Comparison of ENCODE assay signal across 1 cellular context in genomic region chr1:53025034-53025777, GRCh38.
A peak's percentile ranks its signal among the peaks of the same experiment; 100 is the strongest.
TF ChIP-seq lines count a peak whose summit lies in the region.

No MANE protein-coding gene starts in this region.

TF ChIP-seq in HepG2, 621 proteins besides CTCF, POLR2A, EP300 and RAD21 (continued from another document and continues in another):
- TF ChIP-seq ZNF691 (CRISPR knock-in tag; IDR thresholded peaks at IDR 0.05; ENCODE audit: borderline replicate concordance, low read depth) (no peak), HOXD1 (CRISPR knock-in tag; IDR thresholded peaks at IDR 0.05) (no peak), TIGD3 (CRISPR knock-in tag; IDR thresholded peaks at IDR 0.05; ENCODE audit: borderline replicate concordance) (no peak), ZNF878 (CRISPR knock-in tag; IDR thresholded peaks at IDR 0.05) (no peak), ZNF263 (CRISPR knock-in tag; IDR thresholded peaks at IDR 0.05) (no peak), ZNF512 (CRISPR knock-in tag; IDR thresholded peaks at IDR 0.05) (no peak), CHCHD3 (CRISPR knock-in tag; IDR thresholded peaks at IDR 0.05) (no peak), USF2 (IDR thresholded peaks at IDR 0.05; ENCODE audit: low read depth, low read length) (no peak), USF2 (CRISPR knock-in tag; IDR thresholded peaks at IDR 0.05; ENCODE audit: borderline replicate concordance) (no peak), HNF4A (CRISPR knock-in tag; IDR thresholded peaks at IDR 0.05) (peak; percentile 91), PRPF4 (IDR thresholded peaks at IDR 0.05; ENCODE audit: low read depth, low read length, poor library complexity, severe bottlenecking) (no peak), ZNF644 (CRISPR knock-in tag; IDR thresholded peaks at IDR 0.05; ENCODE audit: low read depth) (peak; percentile 90), ZFP82 (CRISPR knock-in tag; IDR thresholded peaks at IDR 0.05; ENCODE audit: borderline replicate concordance) (no peak), ZMYM2 (CRISPR knock-in tag; IDR thresholded peaks at IDR 0.05) (no peak), ZNF772 (CRISPR knock-in tag; IDR thresholded peaks at IDR 0.05) (0 out of 2 replicates have a peak, but pooled peaks have one; percentile 27), ZNF678 (CRISPR knock-in tag; IDR thresholded peaks at IDR 0.05) (no peak), ZNF552 (CRISPR knock-in tag; IDR thresholded peaks at IDR 0.05; ENCODE audit: borderline replicate concordance) (no peak), KDM3A (CRISPR knock-in tag; IDR thresholded peaks at IDR 0.05; ENCODE audit: low read depth) (0 out of 2 replicates have a peak, but pooled peaks have one; percentile 46), SMC3 (IDR thresholded peaks at IDR 0.05; ENCODE audit: low read length) (no peak), SPEN (CRISPR knock-in tag; IDR thresholded peaks at IDR 0.05; ENCODE audit: low read depth) (no peak), SP1 (IDR thresholded peaks at IDR 0.05) (no peak), SP1 (CRISPR knock-in tag; IDR thresholded peaks at IDR 0.05) (0 out of 2 replicates have a peak, but pooled peaks have one; percentile 31), ZNF569 (CRISPR knock-in tag; IDR thresholded peaks at IDR 0.05; ENCODE audit: borderline replicate concordance) (no peak), KDM1A (CRISPR knock-in tag; IDR thresholded peaks at IDR 0.05) (no peak), ZSCAN20 (CRISPR knock-in tag; IDR thresholded peaks at IDR 0.05; ENCODE audit: borderline replicate concordance) (no peak), NCOA5 (CRISPR knock-in tag; IDR thresholded peaks at IDR 0.05) (no peak), ZNF414 (CRISPR knock-in tag; IDR thresholded peaks at IDR 0.05) (peak; percentile 53; the same call in 1 of the 2 replicates), RERE (CRISPR knock-in tag; IDR thresholded peaks at IDR 0.05; ENCODE audit: low read depth) (0 out of 2 replicates have a peak, but pooled peaks have one; percentile 45), ZNF558 (CRISPR knock-in tag; IDR thresholded peaks at IDR 0.05; ENCODE audit: borderline replicate concordance) (no peak), ZBED4 (CRISPR knock-in tag; IDR thresholded peaks at IDR 0.05; ENCODE audit: borderline replicate concordance) (no peak), FOXM1 (CRISPR knock-in tag; IDR thresholded peaks at IDR 0.05) (no peak), FUBP1 (CRISPR knock-in tag; IDR thresholded peaks at IDR 0.05; ENCODE audit: borderline replicate concordance) (no peak), YEATS4 (CRISPR knock-in tag; IDR thresholded peaks at IDR 0.05; ENCODE audit: borderline replicate concordance) (peak; percentile 55; the same call in 1 of the 2 replicates), RFX1 (IDR thresholded peaks at IDR 0.05) (no peak), ZNF276 (CRISPR knock-in tag; IDR thresholded peaks at IDR 0.05; ENCODE audit: low read depth) (0 out of 2 replicates have a peak, but pooled peaks have one; percentile 30), RXRB (CRISPR knock-in tag; IDR thresholded peaks at IDR 0.05; ENCODE audit: borderline replicate concordance) (peak; percentile 92), ATF7 (IDR thresholded peaks at IDR 0.05) (peak; percentile 69), ATF7 (CRISPR knock-in tag; IDR thresholded peaks at IDR 0.05) (0 out of 2 replicates have a peak, but pooled peaks have one; percentile 58), HMG20B (CRISPR knock-in tag; conservative IDR thresholded peaks at IDR 0.05) (no peak), MXD4 (CRISPR knock-in tag; IDR thresholded peaks at IDR 0.05) (peak; percentile 75), RARA (CRISPR knock-in tag; IDR thresholded peaks at IDR 0.05) (peak; percentile 98), IKZF1 (IDR thresholded peaks at IDR 0.05) (no peak)
